Comparison of ENCODE assay signal across 8 cellular contexts in the genomic region with DNA sequence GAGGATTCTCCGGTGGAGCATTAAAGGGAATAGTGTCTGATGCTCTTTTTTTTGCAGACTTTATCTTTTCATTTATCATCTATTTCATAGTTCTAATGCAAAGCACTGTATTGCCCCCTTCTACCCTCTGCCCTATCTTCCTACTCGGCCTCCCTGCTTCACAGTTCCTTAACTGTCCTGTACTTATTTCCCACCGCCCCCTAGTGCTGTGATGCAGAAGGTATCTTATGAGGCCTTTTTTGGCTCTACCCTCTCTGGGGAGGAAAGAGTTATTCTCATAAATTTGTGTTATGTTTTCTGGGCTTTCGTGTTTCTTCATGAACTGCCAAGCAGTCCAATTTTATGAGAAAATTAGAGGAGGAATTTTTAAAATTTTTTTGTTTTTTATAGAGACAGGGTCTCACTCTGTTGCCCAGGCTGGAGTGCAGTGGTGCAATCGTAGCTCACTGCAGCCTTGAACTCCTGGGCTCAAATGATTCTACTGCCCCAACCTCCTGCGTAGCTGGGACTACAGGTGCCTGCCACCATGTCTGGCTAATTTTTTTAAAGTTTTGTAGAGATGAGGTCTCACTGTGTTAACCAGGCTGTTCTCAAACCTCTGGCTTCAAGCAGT. TPM values are rescaled to one million over a fixed set of nuclear protein-coding genes. Genes with fewer than 3 reads are reported as not detected.
DNase-seq lines count a peak whose midpoint lies in the region; ATAC-seq and TF ChIP-seq lines count a peak whose summit lies in the region.

No MANE protein-coding gene starts in this region.

- peak; percentile 51 for TF ChIP-seq CTCF in endothelial cell (IDR thresholded peaks at IDR 0.05; ENCODE audit: unreplicated experiment)

- H3K4me1 Mint-ChIP-seq in endothelial cell (ENCODE audit: unreplicated experiment) = peaks cover 6% of the 10 kb centered on the region

- peaks cover 10% of the 10 kb centered on the region for H3K36me3 Mint-ChIP-seq in endothelial cell (ENCODE audit: low read depth, unreplicated experiment)

- no peaks in the 10 kb centered on the region for H3K9me3 Mint-ChIP-seq in endothelial cell (ENCODE audit: unreplicated experiment)

- peaks cover 21% of the 10 kb centered on the region for H3K4me1 ChIP-seq in mononuclear cell (ENCODE audit: insufficient read depth, low read length)

- peak overlapping the region; percentile 98 for H3K4me3 Mint-ChIP-seq in endothelial cell (ENCODE audit: unreplicated experiment)

- no peaks in the 10 kb centered on the region for H3K9me3 ChIP-seq in mononuclear cell (ENCODE audit: low read depth, low read length)

- DNase-seq in GM04504 (ENCODE audit: low read depth) = peak; percentile 47
- peak; percentile 38 for DNase-seq in NCI-H345 (lab: John Stamatoyannopoulos, UW)
- DNase-seq in activated CD4-positive, alpha-beta T cell treated with anti-CD3 and anti-CD28 coated beads, Interleukin-2, amount 50 U/mL, for 1 hour = peak; percentile 39
- peak; percentile 52 for DNase-seq in endothelial cell (ENCODE audit: low spot score)
- peak; percentile 61 for DNase-seq in stromal cell of bone marrow (ENCODE audit: low read depth)

- peak overlapping the region; percentile 97 for H3K27ac Mint-ChIP-seq in endothelial cell (ENCODE audit: unreplicated experiment)

- H3K27me3 ChIP-seq in mononuclear cell (ENCODE audit: insufficient read depth, low read length) = no peaks in the 10 kb centered on the region

- peak; percentile 28 for ATAC-seq in HG02798 (IDR thresholded peaks at IDR 0.05; ENCODE audit: poor library complexity, unreplicated experiment)
- no peak for ATAC-seq in HG03521 (IDR thresholded peaks at IDR 0.05; ENCODE audit: unreplicated experiment)

- peaks cover 5% of the 10 kb centered on the region for H3K27me3 Mint-ChIP-seq in endothelial cell (ENCODE audit: unreplicated experiment)

- H3K4me3 ChIP-seq in mononuclear cell (ENCODE audit: low read length) = peak overlapping the region; percentile 72

RNA-seq across cellular contexts. Expression of a gene that starts 1.2 kb away (rescaled TPM):
- total RNA-seq in endothelial cell (ENCODE audit: unreplicated experiment) (16.3 TPM), mononuclear cell (29.7 TPM)

RNA-seq across cellular contexts. Expression of a gene that starts 18.9 kb away (rescaled TPM):
- total RNA-seq in endothelial cell (ENCODE audit: unreplicated experiment) = 39.6 TPM
- 11.0 TPM for total RNA-seq in mononuclear cell

RNA-seq across cellular contexts. Expression of a gene that starts 21.2 kb away (rescaled TPM):
- total RNA-seq in endothelial cell (ENCODE audit: unreplicated experiment) (0.13 TPM), mononuclear cell (not detected)

RNA-seq across cellular contexts. Expression of a gene that starts 43.2 kb away (rescaled TPM):
- total RNA-seq in endothelial cell (ENCODE audit: unreplicated experiment) (not detected), mononuclear cell (not detected)
